8 cellular contexts compared by ENCODE assay signal in the genomic region with DNA sequence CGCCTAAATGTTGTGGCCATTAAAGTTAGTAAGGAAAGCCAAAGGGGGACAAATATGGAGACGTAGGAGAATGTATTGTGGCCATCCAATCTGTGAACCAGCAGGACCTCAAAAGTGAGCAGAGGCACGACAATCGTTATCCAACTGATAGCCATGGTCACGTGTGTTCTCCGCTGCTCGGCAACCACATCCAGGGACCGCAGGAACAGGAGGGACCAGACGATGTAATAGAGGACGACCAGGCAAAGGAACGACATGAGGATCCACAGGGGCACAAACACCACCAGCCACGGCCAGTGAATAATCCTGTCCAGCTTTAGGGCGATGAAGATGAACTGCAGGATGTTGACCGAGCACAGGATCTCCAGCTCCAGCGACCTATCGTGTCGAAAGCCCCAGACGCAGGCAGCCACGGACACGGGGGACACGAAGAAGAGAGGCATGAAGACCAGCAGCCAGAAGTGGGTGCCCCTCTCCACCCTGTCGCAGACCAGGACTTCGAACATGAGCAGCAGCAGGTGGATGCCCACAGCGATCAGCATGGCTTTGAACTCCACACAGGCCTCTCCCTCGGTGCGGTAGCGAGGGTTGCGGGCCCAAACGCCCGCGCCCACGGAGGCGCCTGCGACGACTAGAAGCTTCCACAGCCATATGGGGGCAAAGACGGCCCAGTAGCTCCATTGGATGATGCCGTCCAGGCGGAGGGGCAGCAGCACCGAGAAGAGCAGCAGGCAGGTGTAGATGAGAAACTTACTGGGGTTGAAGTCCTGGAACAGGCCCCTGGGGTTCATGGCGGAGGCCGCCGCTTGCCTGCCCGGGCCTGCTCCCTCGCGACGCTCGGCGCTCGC. TPM values are rescaled to one million over a fixed set of nuclear protein-coding genes. Genes with fewer than 3 reads are reported as not detected.
DNase-seq lines count a peak whose midpoint lies in the region; ATAC-seq and TF ChIP-seq lines count a peak whose summit lies in the region.

No MANE protein-coding gene starts in this region.

- TF ChIP-seq CTCF in body of pancreas (IDR thresholded peaks at IDR 0.05) (no peak), lung (IDR thresholded peaks at IDR 0.05; ENCODE audit: control extremely low read depth, extremely low read depth) (no peak), transverse colon (IDR thresholded peaks at IDR 0.05) (no peak)

- intact Hi-C loops in activated CD4-positive, alpha-beta T cell treated with anti-CD3 and anti-CD28 coated beads, Interleukin-2, amount 10 ng/mL, durations not matched to agents 24 days and 14 days (cut with micrococcal nuclease), result loop anchor here (1.0 to 2.0 kb wide), 6 partner anchors 10 to 463 kb away; partner anchors contain the start of genes PTPN4 and RALB
- intact Hi-C loops in body of pancreas (cut with DNase I) (no loop called here), transverse colon (cut with DNase I; ENCODE audit: low total_unique reads) (no loop called here)

- TF ChIP-seq EP300 in transverse colon (IDR thresholded peaks at IDR 0.05; ENCODE audit: low read depth), result no peak

- H3K4me1 Mint-ChIP-seq in activated CD4-positive, alpha-beta T cell treated with anti-CD3 and anti-CD28 coated beads, Interleukin-2, amount 10 ng/mL, durations not matched to agents 24 days and 14 days, result peaks cover 51% of the 10 kb centered on the region

- H3K36me3 ChIP-seq in body of pancreas (replicated peaks in 1 of 2; ENCODE audit: insufficient read depth in 1 of 2, low read depth in 2 of 2) (no peaks in the 10 kb centered on the region), lung (ENCODE audit: control insufficient read depth in 2 of 2, insufficient read depth in 2 of 2, low read length in 2 of 2) (peaks cover 0 to 7% of the 10 kb centered on the region in 2 donors), transverse colon (no peaks in the 10 kb centered on the region)

- H3K27ac Mint-ChIP-seq in activated CD4-positive, alpha-beta T cell treated with anti-CD3 and anti-CD28 coated beads, Interleukin-2, amount 10 ng/mL, durations not matched to agents 24 days and 14 days, result peak overlapping the region; percentile 92

- peak overlapping the region; percentile 83 for H3K4me3 Mint-ChIP-seq in activated CD4-positive, alpha-beta T cell treated with anti-CD3 and anti-CD28 coated beads, Interleukin-2, amount 10 ng/mL, durations not matched to agents 24 days and 14 days

- no peaks in the 10 kb centered on the region for H3K27me3 ChIP-seq in body of pancreas
- H3K27me3 ChIP-seq in lung (ENCODE audit: control insufficient read depth, insufficient read depth), result no peaks in the 10 kb centered on the region
- no peaks in the 10 kb centered on the region for H3K27me3 ChIP-seq in transverse colon

- peak overlapping the region; percentile 14 to 26 for H3K4me3 ChIP-seq in body of pancreas
- H3K4me3 ChIP-seq in lung, result peak overlapping the region; percentile 55
- H3K4me3 ChIP-seq in transverse colon, result peak overlapping the region; percentile 44 to 74 (median 66)

- no peaks in the 10 kb centered on the region for H3K9me3 Mint-ChIP-seq in activated CD4-positive, alpha-beta T cell treated with anti-CD3 and anti-CD28 coated beads, Interleukin-2, amount 10 ng/mL, durations not matched to agents 24 days and 14 days

- peaks cover 31% of the 10 kb centered on the region for H3K4me1 ChIP-seq in body of pancreas
- H3K4me1 ChIP-seq in lung (ENCODE audit: control insufficient read depth in 2 of 2, insufficient read depth in 2 of 2, low read length in 2 of 2), result peaks cover 3 to 17% of the 10 kb centered on the region in 2 donors
- peaks cover 8 to 26% (median 23%) of the 10 kb centered on the region in 4 donors for H3K4me1 ChIP-seq in transverse colon

- TF ChIP-seq POLR2A in body of pancreas (IDR thresholded peaks at IDR 0.05) (no peak), transverse colon (IDR thresholded peaks at IDR 0.05) (no peak)

- ATAC-seq in body of pancreas (no peak), lung (ENCODE audit: insufficient read depth, low FRiP score) (no peak), HG03175 (IDR thresholded peaks at IDR 0.05; ENCODE audit: unreplicated experiment) (no peak), HG03378 (IDR thresholded peaks at IDR 0.05; ENCODE audit: unreplicated experiment) (no peak)

- in situ Hi-C loops in transverse colon (cut with MboI; ENCODE audit: low pct_ligation_motif_present in 1 of 4, low pct_unique_long_range_greater_than_20kb in 1 of 4, low sequenced_read_pairs in 3 of 4), result loop anchor here in 1 of 4 donors (10.0 kb wide), 1 partner anchor 92 kb away; no protein-coding TSS in a partner anchor

- no peaks in the 10 kb centered on the region for H3K27me3 Mint-ChIP-seq in activated CD4-positive, alpha-beta T cell treated with anti-CD3 and anti-CD28 coated beads, Interleukin-2, amount 10 ng/mL, durations not matched to agents 24 days and 14 days

- H3K9me3 ChIP-seq in body of pancreas, result no peaks in the 10 kb centered on the region
- peaks cover 0 to 3% of the 10 kb centered on the region in 2 donors for H3K9me3 ChIP-seq in lung (ENCODE audit: control insufficient read depth in 2 of 2, insufficient read depth in 1 of 2, low read length in 1 of 2)
- no peaks in the 10 kb centered on the region for H3K9me3 ChIP-seq in transverse colon

- H3K27ac ChIP-seq in body of pancreas (peak overlapping the region; percentile 79 to 92 (median 86)), lung (ENCODE audit: low read depth in 1 of 2, low read length in 1 of 2) (peak overlapping the region; percentile 96 to 97), transverse colon (peak overlapping the region; percentile 92 to 97 (median 94))

- DNase-seq in activated CD4-positive, alpha-beta T cell treated with anti-CD3 and anti-CD28 coated beads, Interleukin-2, amount 10 ng/mL, durations not matched to agents 24 days and 14 days, result no peak
- DNase-seq in activated CD4-positive, alpha-beta T cell treated with anti-CD3 and anti-CD28 coated beads, Interleukin-2, amount 50 U/mL, for 4 hours, result no peak
- DNase-seq in body of pancreas (no peak), lung (ENCODE audit: low spot score) (no peak), transverse colon (peak; percentile 17), KG1 (lab: John Stamatoyannopoulos, UW) (no peak)

- H3K36me3 Mint-ChIP-seq in activated CD4-positive, alpha-beta T cell treated with anti-CD3 and anti-CD28 coated beads, Interleukin-2, amount 10 ng/mL, durations not matched to agents 24 days and 14 days (ENCODE audit: low read depth), result peaks cover 51% of the 10 kb centered on the region

- 77 to 95% methylated on average over 35 to 48 of the region's 49 CpGs for WGBS in body of pancreas, 2 donors
- 79 to 93% methylated on average over 41 to 49 of the region's 49 CpGs for WGBS in lung, 2 donors
- 81% methylated on average over 49 of the region's 49 CpGs; no CpG with 5 or more reads in 1 of the 2 donors for WGBS in transverse colon (ENCODE audit: low coverage in 1 of 2), 2 donors

RNA-seq across cellular contexts. Expression of gene TMEM185B, which starts 0.8 kb away (rescaled TPM):
- 44.3 and 45.8 TPM in 2 replicates for total RNA-seq in activated CD4-positive, alpha-beta T cell treated with anti-CD3 and anti-CD28 coated beads, Interleukin-2, amount 10 ng/mL, durations not matched to agents 24 days and 14 days
- total RNA-seq in body of pancreas, result 10 to 100 TPM; 18.7 to 46.5 TPM
- 10 to 100 TPM; 27.1 to 35.2 TPM for total RNA-seq in lung
- 10 to 100 TPM in 1 of 2 donors, 1 to 10 TPM in 1; 6.5 to 27.0 TPM for polyA plus RNA-seq in lung
- total RNA-seq in transverse colon, result 10 to 100 TPM; 12.1 to 23.2 (median 17.8) TPM

RNA-seq across cellular contexts. Expression of gene RALB, which starts 30.2 kb away (rescaled TPM):
- total RNA-seq in activated CD4-positive, alpha-beta T cell treated with anti-CD3 and anti-CD28 coated beads, Interleukin-2, amount 10 ng/mL, durations not matched to agents 24 days and 14 days, result 72.1 and 80.0 TPM in 2 replicates
- total RNA-seq in body of pancreas (10 to 100 TPM; 17.8 to 21.3 TPM), lung (100 to 1,000 TPM in 1 of 2 donors, 10 to 100 TPM in 1; 53.8 to 100 TPM), transverse colon (10 to 100 TPM; 18.9 to 81.0 (median 59.4) TPM)
- 100 to 1,000 TPM in 1 of 2 donors, 10 to 100 TPM in 1; 34.6 to 111 TPM for polyA plus RNA-seq in lung
